Comparison of ENCODE assay signal across 39 cellular contexts in genomic region chr4:87930629-87931028, GRCh38. TPM values are rescaled to one million over a fixed set of nuclear protein-coding genes. Genes with fewer than 3 reads are reported as not detected.
"Had no signal": no experiment of that assay in that cellular context is flagged by ENCODE, and none has a peak within 500 bp of the region (broad histone marks: within the 10 kb centered on the region; RNA-seq: fewer than 3 reads in every experiment).

No MANE protein-coding gene starts in this region.

- H3K27me3 Mint-ChIP-seq: brain had no signal

- H3K27ac ChIP-seq: ascending aorta, cardiac muscle cell, WERI-Rb-1 had no signal

- ATAC-seq: activated CD4-positive, alpha-beta T cell treated with anti-CD3 and anti-CD28 coated beads for 36 hours; activated CD4-positive, CD25-positive, alpha-beta regulatory T cell treated with anti-CD3 and anti-CD28 coated beads, Interleukin-2, amount 50 U/mL, for 24 hours; activated CD8-positive, alpha-beta memory T cell treated with anti-CD3 and anti-CD28 coated beads, Interleukin-2, amount 10 ng/mL, durations not matched to agents 7 days and 5 days; activated CD8-positive, alpha-beta T cell treated with anti-CD3 and anti-CD28 coated beads, Interleukin-2, amount 10 ng/mL, durations not matched to agents 7 days and 5 days; activated naive CD8-positive, alpha-beta T cell treated with anti-CD3 and anti-CD28 coated beads, Interleukin-2, amount 50 U/mL, for 24 hours; WTC11 had no signal

- H3K4me3 ChIP-seq: ascending aorta, cardiac muscle cell had no signal

- H3K27ac Mint-ChIP-seq: activated CD4-positive, alpha-beta memory T cell treated with anti-CD3 and anti-CD28 coated beads, Interleukin-2, amount 10 ng/mL, durations not matched to agents 7 days and 5 days; activated CD4-positive, alpha-beta T cell treated with anti-CD3 and anti-CD28 coated beads for 36 hours; activated CD4-positive, alpha-beta T cell treated with anti-CD3 and anti-CD28 coated beads, Interleukin-2, amount 10 ng/mL, durations not matched to agents 7 days and 5 days; activated CD8-positive, alpha-beta memory T cell treated with anti-CD3 and anti-CD28 coated beads, Interleukin-2, amount 10 ng/mL, durations not matched to agents 7 days and 5 days; activated CD8-positive, alpha-beta T cell treated with anti-CD3 and anti-CD28 coated beads, Interleukin-2, amount 10 ng/mL, durations not matched to agents 7 days and 5 days; activated naive CD4-positive, alpha-beta T cell treated with anti-CD3 and anti-CD28 coated beads, Interleukin-2, amount 10 ng/mL, durations not matched to agents 7 days and 5 days; activated naive CD4-positive, alpha-beta T cell treated with anti-CD3 and anti-CD28 coated beads, Interleukin-2, amount 50 U/mL, for 24 hours; activated naive CD8-positive, alpha-beta T cell; activated naive CD8-positive, alpha-beta T cell treated with anti-CD3 and anti-CD28 coated beads, Interleukin-2, amount 10 ng/mL, durations not matched to agents 7 days and 5 days; activated naive CD8-positive, alpha-beta T cell treated with anti-CD3 and anti-CD28 coated beads, Interleukin-2, amount 50 U/mL, for 24 hours; activated T-cell treated with anti-CD3 and anti-CD28 coated beads, Interleukin-2, amount 50 U/mL, for 24 hours; activated T-helper 2 cell treated with anti-CD3 and anti-CD28 coated beads, Interferon-gamma antibody, Interleukin-2, Interleukin-4, amounts not matched to agents 10 μg/mL and 5 μg/mL and 100 μg/mL, durations not matched to agents 14 hours and 24 hours and 36 hours; brain; T-helper 1 cell treated with Interleukin-12 subunit alpha and Interleukin-12 subunit beta and Interleukin-4 antibody, amounts not matched to agents 30 μg/mL and 1 μg/mL, for 36 hours; T-helper 2 cell treated with Interferon-gamma antibody and Interleukin-4, amounts not matched to agents 5 μg/mL and 100 μg/mL, for 36 hours; WTC11 had no signal

- H3K4me3 Mint-ChIP-seq: activated CD4-positive, alpha-beta memory T cell treated with anti-CD3 and anti-CD28 coated beads, Interleukin-2, amount 10 ng/mL, durations not matched to agents 7 days and 5 days; activated CD4-positive, alpha-beta T cell treated with anti-CD3 and anti-CD28 coated beads for 36 hours; activated CD4-positive, alpha-beta T cell treated with anti-CD3 and anti-CD28 coated beads, Interleukin-2, amount 10 ng/mL, durations not matched to agents 7 days and 5 days; activated CD8-positive, alpha-beta memory T cell treated with anti-CD3 and anti-CD28 coated beads, Interleukin-2, amount 10 ng/mL, durations not matched to agents 7 days and 5 days; activated CD8-positive, alpha-beta T cell treated with anti-CD3 and anti-CD28 coated beads, Interleukin-2, amount 10 ng/mL, durations not matched to agents 7 days and 5 days; activated naive CD4-positive, alpha-beta T cell treated with anti-CD3 and anti-CD28 coated beads, Interleukin-2, amount 10 ng/mL, durations not matched to agents 7 days and 5 days; activated naive CD4-positive, alpha-beta T cell treated with anti-CD3 and anti-CD28 coated beads, Interleukin-2, amount 50 U/mL, for 24 hours; activated naive CD8-positive, alpha-beta T cell; activated naive CD8-positive, alpha-beta T cell treated with anti-CD3 and anti-CD28 coated beads, Interleukin-2, amount 10 ng/mL, durations not matched to agents 7 days and 5 days; activated naive CD8-positive, alpha-beta T cell treated with anti-CD3 and anti-CD28 coated beads, Interleukin-2, amount 50 U/mL, for 24 hours; activated T-cell treated with anti-CD3 and anti-CD28 coated beads, Interleukin-2, amount 50 U/mL, for 24 hours; brain; central memory CD8-positive, alpha-beta T cell; T-helper 1 cell treated with Interleukin-12 subunit alpha and Interleukin-12 subunit beta and Interleukin-4 antibody, amounts not matched to agents 30 μg/mL and 1 μg/mL, for 36 hours; T-helper 2 cell treated with Interferon-gamma antibody and Interleukin-4, amounts not matched to agents 5 μg/mL and 100 μg/mL, for 36 hours; WTC11 had no signal

- H3K36me3 Mint-ChIP-seq: activated CD8-positive, alpha-beta memory T cell treated with anti-CD3 and anti-CD28 coated beads, Interleukin-2, amount 10 ng/mL, durations not matched to agents 7 days and 5 days; activated naive CD4-positive, alpha-beta T cell treated with anti-CD3 and anti-CD28 coated beads, Interleukin-2, amount 10 ng/mL, durations not matched to agents 7 days and 5 days; activated naive CD4-positive, alpha-beta T cell treated with anti-CD3 and anti-CD28 coated beads, Interleukin-2, amount 50 U/mL, for 24 hours; activated naive CD8-positive, alpha-beta T cell; activated naive CD8-positive, alpha-beta T cell treated with anti-CD3 and anti-CD28 coated beads, Interleukin-2, amount 10 ng/mL, durations not matched to agents 7 days and 5 days; brain had no signal

- H3K4me1 Mint-ChIP-seq: activated CD4-positive, alpha-beta memory T cell treated with anti-CD3 and anti-CD28 coated beads, Interleukin-2, amount 10 ng/mL, durations not matched to agents 7 days and 5 days; activated CD4-positive, alpha-beta T cell treated with anti-CD3 and anti-CD28 coated beads for 36 hours; activated CD4-positive, alpha-beta T cell treated with anti-CD3 and anti-CD28 coated beads, Interleukin-2, amount 10 ng/mL, durations not matched to agents 7 days and 5 days; activated CD8-positive, alpha-beta memory T cell treated with anti-CD3 and anti-CD28 coated beads, Interleukin-2, amount 10 ng/mL, durations not matched to agents 7 days and 5 days; activated naive CD4-positive, alpha-beta T cell treated with anti-CD3 and anti-CD28 coated beads, Interleukin-2, amount 10 ng/mL, durations not matched to agents 7 days and 5 days; activated naive CD4-positive, alpha-beta T cell treated with anti-CD3 and anti-CD28 coated beads, Interleukin-2, amount 50 U/mL, for 24 hours; activated naive CD8-positive, alpha-beta T cell treated with anti-CD3 and anti-CD28 coated beads, Interleukin-2, amount 10 ng/mL, durations not matched to agents 7 days and 5 days; activated naive CD8-positive, alpha-beta T cell treated with anti-CD3 and anti-CD28 coated beads, Interleukin-2, amount 50 U/mL, for 24 hours; brain; central memory CD8-positive, alpha-beta T cell had no signal

- H3K27me3 ChIP-seq: ascending aorta, cardiac muscle cell had no signal

- H3K36me3 ChIP-seq: ascending aorta, cardiac muscle cell, WERI-Rb-1 had no signal

- DNase-seq: activated CD4-positive, alpha-beta memory T cell treated with anti-CD3 and anti-CD28 coated beads, Interleukin-2, amount 10 ng/mL, durations not matched to agents 7 days and 5 days; activated CD4-positive, alpha-beta T cell treated with anti-CD3 and anti-CD28 coated beads for 1 hour; activated CD4-positive, alpha-beta T cell treated with anti-CD3 and anti-CD28 coated beads for 36 hours; activated CD4-positive, alpha-beta T cell treated with anti-CD3 and anti-CD28 coated beads for 48 hours; activated CD4-positive, alpha-beta T cell treated with anti-CD3 and anti-CD28 coated beads, Interleukin-2, amount 10 ng/mL, durations not matched to agents 7 days and 5 days; activated CD4-positive, alpha-beta T cell treated with anti-CD3 and anti-CD28 coated beads, Interleukin-2, amount 50 U/mL, for 48 hours; activated CD4-positive, CD25-positive, alpha-beta regulatory T cell; activated CD8-positive, alpha-beta memory T cell treated with anti-CD3 and anti-CD28 coated beads for 24 hours; activated CD8-positive, alpha-beta memory T cell treated with anti-CD3 and anti-CD28 coated beads, Interleukin-2, amount 10 ng/mL, durations not matched to agents 7 days and 5 days; activated CD8-positive, alpha-beta memory T cell treated with anti-CD3 and anti-CD28 coated beads, Interleukin-2, amount 50 U/mL, for 48 hours; activated CD8-positive, alpha-beta T cell treated with anti-CD3 and anti-CD28 coated beads, Interleukin-2, amount 10 ng/mL, durations not matched to agents 7 days and 5 days; activated effector memory CD4-positive, alpha-beta T cell treated with Interleukin-2 at 50 U/mL for 16 hours; activated gamma-delta T cell; activated naive CD4-positive, alpha-beta T cell treated with anti-CD3 and anti-CD28 coated beads, Interleukin-2, amount 10 ng/mL, durations not matched to agents 7 days and 5 days; activated naive CD4-positive, alpha-beta T cell treated with Interleukin-2 at 50 U/mL for 16 hours; activated naive CD8-positive, alpha-beta T cell treated with anti-CD3 and anti-CD28 coated beads, Interleukin-2, amount 10 ng/mL, durations not matched to agents 7 days and 5 days; activated naive CD8-positive, alpha-beta T cell treated with anti-CD3 and anti-CD28 coated beads, Interleukin-2, amount 50 U/mL, for 24 hours; activated T-cell treated with anti-CD3 and anti-CD28 coated beads, Interleukin-2, amount 50 U/mL, for 24 hours; activated T-cell treated with anti-CD3 and anti-CD28 coated beads, Interleukin-2, amount 50 U/mL, for 48 hours; amygdala; anterior cingulate cortex; caudate nucleus; cerebellar nuclear complex; T-helper 1 cell; T-helper 2 cell; T-helper 9 cell; WERI-Rb-1 had no signal

- H3K4me1 ChIP-seq: ascending aorta had no signal

- H3K9me3 Mint-ChIP-seq: activated CD4-positive, alpha-beta memory T cell treated with anti-CD3 and anti-CD28 coated beads, Interleukin-2, amount 10 ng/mL, durations not matched to agents 7 days and 5 days; activated naive CD4-positive, alpha-beta T cell treated with anti-CD3 and anti-CD28 coated beads, Interleukin-2, amount 10 ng/mL, durations not matched to agents 7 days and 5 days; activated naive CD8-positive, alpha-beta T cell treated with anti-CD3 and anti-CD28 coated beads, Interleukin-2, amount 10 ng/mL, durations not matched to agents 7 days and 5 days; activated naive CD8-positive, alpha-beta T cell treated with anti-CD3 and anti-CD28 coated beads, Interleukin-2, amount 50 U/mL, for 24 hours; activated T-cell treated with anti-CD3 and anti-CD28 coated beads, Interleukin-2, amount 50 U/mL, for 24 hours; T-helper 1 cell treated with Interleukin-12 subunit alpha and Interleukin-12 subunit beta and Interleukin-4 antibody, amounts not matched to agents 30 μg/mL and 1 μg/mL, for 36 hours had no signal

RNA-seq across cellular contexts. Expression of gene SPP1, which starts 44.9 kb away (rescaled TPM):
- total RNA-seq: activated CD4-positive, alpha-beta T cell treated with anti-CD3 and anti-CD28 coated beads for 36 hours; activated CD8-positive, alpha-beta T cell treated with anti-CD3 and anti-CD28 coated beads, Interleukin-2, amount 10 ng/mL, durations not matched to agents 7 days and 5 days; bronchial epithelial cell had no signal
